9 cellular contexts compared by ENCODE assay signal in the genomic region with DNA sequence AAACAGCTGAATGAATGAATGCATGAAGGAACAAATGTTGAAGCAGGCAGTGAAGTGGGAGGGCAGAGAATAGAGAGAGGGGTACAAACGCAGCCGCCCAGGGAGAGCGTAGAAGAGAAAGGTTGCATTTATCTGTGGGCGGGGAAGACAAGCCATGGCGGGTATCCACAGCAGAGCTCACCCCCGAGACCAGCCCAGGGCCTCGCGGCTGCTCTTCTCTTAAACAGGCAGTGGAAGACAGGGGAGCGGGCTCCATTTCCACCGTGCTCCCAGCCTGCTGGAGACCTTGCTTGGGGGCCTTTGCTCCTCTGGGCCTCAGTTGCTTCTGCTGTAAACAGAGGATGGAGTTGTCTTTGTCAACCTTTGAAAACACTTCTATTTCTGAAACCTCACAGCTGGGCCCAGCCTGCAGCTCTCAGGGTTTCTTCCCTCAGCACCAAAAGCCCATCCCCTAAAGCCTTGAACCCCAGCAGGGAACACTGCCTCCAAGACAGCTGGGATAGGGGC.
DNase-seq lines count a peak whose midpoint lies in the region; ATAC-seq, FAIRE-seq and TF ChIP-seq lines count a peak whose summit lies in the region.
"Had no signal": no experiment of that assay in that cellular context is flagged by ENCODE, and none has a peak within 500 bp of the region (broad histone marks: within the 10 kb centered on the region; RNA-seq: fewer than 3 reads in every experiment).

No MANE protein-coding gene starts in this region.

- H3K4me3 ChIP-seq in neutrophil (ENCODE audit: low read depth in 1 of 2, low read length in 1 of 2) = peak overlapping the region; percentile 30 to 38

- peak overlapping the region; percentile 70 for H3K27ac Mint-ChIP-seq in T-helper 1 cell treated with Interleukin-12 subunit alpha and Interleukin-12 subunit beta and Interleukin-4 antibody, amounts not matched to agents 30 μg/mL and 1 μg/mL, for 36 hours
- peak overlapping the region; percentile 61 for H3K27ac Mint-ChIP-seq in T-helper 17 cell

- no peaks in the 10 kb centered on the region for H3K27me3 ChIP-seq in neutrophil

- H3K4me3 Mint-ChIP-seq in T-helper 1 cell treated with Interleukin-12 subunit alpha and Interleukin-12 subunit beta and Interleukin-4 antibody, amounts not matched to agents 30 μg/mL and 1 μg/mL, for 36 hours = peak overlapping the region; percentile 70
- peak overlapping the region; percentile 83 for H3K4me3 Mint-ChIP-seq in T-helper 17 cell

- no peak for FAIRE-seq in HTR-8/SVneo (lab: Jason Lieb, UNC)

- peaks cover 7% of the 10 kb centered on the region for H3K9me3 Mint-ChIP-seq in T-helper 1 cell treated with Interleukin-12 subunit alpha and Interleukin-12 subunit beta and Interleukin-4 antibody, amounts not matched to agents 30 μg/mL and 1 μg/mL, for 36 hours

- peaks cover 61% of the 10 kb centered on the region for H3K4me1 Mint-ChIP-seq in T-helper 1 cell treated with Interleukin-12 subunit alpha and Interleukin-12 subunit beta and Interleukin-4 antibody, amounts not matched to agents 30 μg/mL and 1 μg/mL, for 36 hours (ENCODE audit: low read depth)
- H3K4me1 Mint-ChIP-seq in T-helper 17 cell = peaks cover 34% of the 10 kb centered on the region

- no peaks in the 10 kb centered on the region for H3K27me3 Mint-ChIP-seq in T-helper 1 cell treated with Interleukin-12 subunit alpha and Interleukin-12 subunit beta and Interleukin-4 antibody, amounts not matched to agents 30 μg/mL and 1 μg/mL, for 36 hours (ENCODE audit: low read depth)
- H3K27me3 Mint-ChIP-seq in T-helper 17 cell = no peaks in the 10 kb centered on the region

- H3K9me3 ChIP-seq in T-helper 17 cell (ENCODE audit: control insufficient read depth, low read length, poor library complexity, severe bottlenecking) (no peaks in the 10 kb centered on the region), neutrophil (no peaks in the 10 kb centered on the region)

- H3K4me1 ChIP-seq in neutrophil (ENCODE audit: control insufficient read depth in 1 of 2, insufficient read depth in 1 of 2, low read depth in 1 of 2, low read length in 1 of 2) = peaks cover 59 to 65% of the 10 kb centered on the region in 2 experiments

- no peak for DNase-seq in T-helper 1 cell
- no peak for DNase-seq in T-helper 17 cell
- no peak for DNase-seq in HT-29 (ENCODE audit: low spot score)
- no peak for DNase-seq in HTR-8/SVneo (ENCODE audit: insufficient read length, low spot score)
- DNase-seq: NCI-H1417 treated with DMSO at 0.1 percent for 48 hours had no signal

- H3K36me3 Mint-ChIP-seq in T-helper 1 cell treated with Interleukin-12 subunit alpha and Interleukin-12 subunit beta and Interleukin-4 antibody, amounts not matched to agents 30 μg/mL and 1 μg/mL, for 36 hours (ENCODE audit: low read depth) = peaks cover 5% of the 10 kb centered on the region
- no peaks in the 10 kb centered on the region for H3K36me3 Mint-ChIP-seq in T-helper 17 cell (ENCODE audit: low read depth)

- H3K36me3 ChIP-seq in neutrophil = no peaks in the 10 kb centered on the region

- ATAC-seq in HG02571 (IDR thresholded peaks at IDR 0.05; ENCODE audit: unreplicated experiment) (peak; percentile 9), T-helper 17 cell (no peak), HG02938 (IDR thresholded peaks at IDR 0.05; ENCODE audit: unreplicated experiment) (no peak)

- H3K27ac ChIP-seq in neutrophil = peak overlapping the region; percentile 95

- no peak for TF ChIP-seq CTCF in neutrophil (IDR thresholded peaks at IDR 0.05)
